2 cellular contexts compared by ENCODE assay signal in the genomic region with DNA sequence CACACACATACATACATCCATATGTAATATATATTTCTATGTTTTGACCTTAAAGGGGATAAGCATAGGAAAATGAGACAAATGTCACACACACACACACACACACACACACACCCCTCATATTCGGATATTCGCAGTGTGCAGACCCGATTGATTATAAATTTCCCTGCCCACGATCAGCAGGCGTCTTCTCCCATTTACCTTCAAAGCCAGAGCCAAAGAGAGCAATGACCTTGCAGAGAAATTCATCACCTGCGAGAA.
TF ChIP-seq lines count a peak whose summit lies in the region.

No MANE protein-coding gene starts in this region.

TF ChIP-seq in SK-N-SH, 30 proteins besides CTCF, POLR2A, EP300 and RAD21 (continued from another document):
- TF ChIP-seq, protein P1, sequence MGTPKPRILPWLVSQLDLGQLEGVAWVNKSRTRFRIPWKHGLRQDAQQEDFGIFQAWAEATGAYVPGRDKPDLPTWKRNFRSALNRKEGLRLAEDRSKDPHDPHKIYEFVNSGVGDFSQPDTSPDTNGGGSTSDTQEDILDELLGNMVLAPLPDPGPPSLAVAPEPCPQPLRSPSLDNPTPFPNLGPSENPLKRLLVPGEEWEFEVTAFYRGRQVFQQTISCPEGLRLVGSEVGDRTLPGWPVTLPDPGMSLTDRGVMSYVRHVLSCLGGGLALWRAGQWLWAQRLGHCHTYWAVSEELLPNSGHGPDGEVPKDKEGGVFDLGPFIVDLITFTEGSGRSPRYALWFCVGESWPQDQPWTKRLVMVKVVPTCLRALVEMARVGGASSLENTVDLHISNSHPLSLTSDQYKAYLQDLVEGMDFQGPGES (IDR thresholded peaks at IDR 0.05; ENCODE audit: low read depth, low read length), result no peak
- TF ChIP-seq NRF1 (IDR thresholded peaks at IDR 0.05; ENCODE audit: low read depth, low read length) (no peak), YY1 (IDR thresholded peaks at IDR 0.05; ENCODE audit: low read depth) (no peak), TCF12 (IDR thresholded peaks at IDR 0.05) (no peak)
- TF ChIP-seq, protein P2, sequence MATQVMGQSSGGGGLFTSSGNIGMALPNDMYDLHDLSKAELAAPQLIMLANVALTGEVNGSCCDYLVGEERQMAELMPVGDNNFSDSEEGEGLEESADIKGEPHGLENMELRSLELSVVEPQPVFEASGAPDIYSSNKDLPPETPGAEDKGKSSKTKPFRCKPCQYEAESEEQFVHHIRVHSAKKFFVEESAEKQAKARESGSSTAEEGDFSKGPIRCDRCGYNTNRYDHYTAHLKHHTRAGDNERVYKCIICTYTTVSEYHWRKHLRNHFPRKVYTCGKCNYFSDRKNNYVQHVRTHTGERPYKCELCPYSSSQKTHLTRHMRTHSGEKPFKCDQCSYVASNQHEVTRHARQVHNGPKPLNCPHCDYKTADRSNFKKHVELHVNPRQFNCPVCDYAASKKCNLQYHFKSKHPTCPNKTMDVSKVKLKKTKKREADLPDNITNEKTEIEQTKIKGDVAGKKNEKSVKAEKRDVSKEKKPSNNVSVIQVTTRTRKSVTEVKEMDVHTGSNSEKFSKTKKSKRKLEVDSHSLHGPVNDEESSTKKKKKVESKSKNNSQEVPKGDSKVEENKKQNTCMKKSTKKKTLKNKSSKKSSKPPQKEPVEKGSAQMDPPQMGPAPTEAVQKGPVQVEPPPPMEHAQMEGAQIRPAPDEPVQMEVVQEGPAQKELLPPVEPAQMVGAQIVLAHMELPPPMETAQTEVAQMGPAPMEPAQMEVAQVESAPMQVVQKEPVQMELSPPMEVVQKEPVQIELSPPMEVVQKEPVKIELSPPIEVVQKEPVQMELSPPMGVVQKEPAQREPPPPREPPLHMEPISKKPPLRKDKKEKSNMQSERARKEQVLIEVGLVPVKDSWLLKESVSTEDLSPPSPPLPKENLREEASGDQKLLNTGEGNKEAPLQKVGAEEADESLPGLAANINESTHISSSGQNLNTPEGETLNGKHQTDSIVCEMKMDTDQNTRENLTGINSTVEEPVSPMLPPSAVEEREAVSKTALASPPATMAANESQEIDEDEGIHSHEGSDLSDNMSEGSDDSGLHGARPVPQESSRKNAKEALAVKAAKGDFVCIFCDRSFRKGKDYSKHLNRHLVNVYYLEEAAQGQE (IDR thresholded peaks at IDR 0.05; ENCODE audit: low read depth, low read length), result no peak

TF ChIP-seq in SK-N-SH treated with all-trans-retinoic acid at 6 μM for 48 hours, 23 proteins besides CTCF, POLR2A, EP300 and RAD21 (continued from another document):
- TF ChIP-seq TSHZ2 (CRISPR knock-in tag; IDR thresholded peaks at IDR 0.05), result no peak
- TF ChIP-seq POU6F1 (CRISPR knock-in tag; IDR thresholded peaks at IDR 0.05; ENCODE audit: borderline replicate concordance, low read depth), result no peak
- no peak for TF ChIP-seq ARNTL (CRISPR knock-in tag; IDR thresholded peaks at IDR 0.05; ENCODE audit: borderline replicate concordance, low read depth)
- no peak for TF ChIP-seq ESRRG (CRISPR knock-in tag; IDR thresholded peaks at IDR 0.05)
- no peak for TF ChIP-seq ZFP30 (CRISPR knock-in tag; IDR thresholded peaks at IDR 0.05)
- TF ChIP-seq PATZ1 (CRISPR knock-in tag; IDR thresholded peaks at IDR 0.05; ENCODE audit: borderline replicate concordance), result no peak
- no peak for TF ChIP-seq OSR1 (CRISPR knock-in tag; IDR thresholded peaks at IDR 0.05)
- TF ChIP-seq CSRNP3 (CRISPR knock-in tag; IDR thresholded peaks at IDR 0.05), result no peak
- TF ChIP-seq GLIS3 (CRISPR knock-in tag; IDR thresholded peaks at IDR 0.05), result no peak
- no peak for TF ChIP-seq ZFP3 (CRISPR knock-in tag; IDR thresholded peaks at IDR 0.05)
